ENCODE assay signal across 41 cellular contexts in genomic region chr17:82369211-82369610, GRCh38. TPM values are rescaled to one million over a fixed set of nuclear protein-coding genes. Genes with fewer than 3 reads are reported as not detected.
"Had no signal": no experiment of that assay in that cellular context is flagged by ENCODE, and none has a peak within 500 bp of the region (broad histone marks: within the 10 kb centered on the region; RNA-seq: fewer than 3 reads in every experiment).

No MANE protein-coding gene starts in this region.

- H3K27ac ChIP-seq: adrenal gland, body of pancreas, colonic mucosa, epithelial cell of prostate, esophagus squamous epithelium, gastroesophageal sphincter, WERI-Rb-1 had no signal

- ATAC-seq: activated CD4-positive, CD25-positive, alpha-beta regulatory T cell treated with anti-CD3 and anti-CD28 coated beads, Interleukin-2, amount 50 U/mL, for 24 hours; activated CD8-positive, alpha-beta memory T cell treated with anti-CD3 and anti-CD28 coated beads, Interleukin-2, amount 10 ng/mL, durations not matched to agents 7 days and 5 days; activated CD8-positive, alpha-beta T cell treated with anti-CD3 and anti-CD28 coated beads, Interleukin-2, amount 10 ng/mL, durations not matched to agents 7 days and 5 days; activated naive CD8-positive, alpha-beta T cell treated with anti-CD3 and anti-CD28 coated beads, Interleukin-2, amount 50 U/mL, for 24 hours; body of pancreas; gastroesophageal sphincter; T-cell had no signal

- H3K4me3 ChIP-seq: adrenal gland, body of pancreas, colonic mucosa, esophagus squamous epithelium, gastroesophageal sphincter had no signal

- H3K9me3 ChIP-seq: adrenal gland, body of pancreas, colonic mucosa, esophagus squamous epithelium, gastroesophageal sphincter had no signal

- H3K9me3 Mint-ChIP-seq: activated B cell treated with CpG ODN at 0.5 μM for 24 hours; activated naive CD4-positive, alpha-beta T cell treated with anti-CD3 and anti-CD28 coated beads for 36 hours; activated naive CD4-positive, alpha-beta T cell treated with anti-CD3 and anti-CD28 coated beads, Interleukin-2, amount 50 U/mL, for 24 hours; activated naive CD8-positive, alpha-beta T cell treated with anti-CD3 and anti-CD28 coated beads for 36 hours; activated naive CD8-positive, alpha-beta T cell treated with anti-CD3 and anti-CD28 coated beads, Interleukin-2, amount 50 U/mL, for 24 hours; activated T-helper 1 cell treated with anti-CD3 and anti-CD28 coated beads, Interleukin-12 subunit alpha, Interleukin-12 subunit beta, Interleukin-2, Interleukin-4 antibody, amounts not matched to agents 30 ng/mL and 10 ng/mL and 1 ng/mL, durations not matched to agents 14 hours and 24 hours and 36 hours; activated T-helper 2 cell treated with anti-CD3 and anti-CD28 coated beads, Interferon-gamma antibody, Interleukin-2, Interleukin-4, amounts not matched to agents 10 μg/mL and 5 μg/mL and 100 μg/mL, durations not matched to agents 14 hours and 24 hours and 36 hours; T-cell; T-helper 1 cell treated with Interleukin-12 subunit alpha and Interleukin-12 subunit beta and Interleukin-4 antibody, amounts not matched to agents 30 μg/mL and 1 μg/mL, for 36 hours; T-helper 2 cell treated with Interferon-gamma antibody and Interleukin-4, amounts not matched to agents 5 μg/mL and 100 μg/mL, for 36 hours had no signal

- DNase-seq: activated B cell treated with CpG ODN at 0.5 μM for 24 hours; activated CD4-positive, alpha-beta T cell treated with anti-CD3 and anti-CD28 coated beads for 48 hours; activated CD4-positive, alpha-beta T cell treated with anti-CD3 and anti-CD28 coated beads, Interleukin-2, amount 50 U/mL, for 1 hour; activated CD4-positive, alpha-beta T cell treated with anti-CD3 and anti-CD28 coated beads, Interleukin-2, amount 50 U/mL, for 48 hours; activated CD8-positive, alpha-beta memory T cell treated with anti-CD3 and anti-CD28 coated beads, Interleukin-2, amount 10 ng/mL, durations not matched to agents 7 days and 5 days; activated CD8-positive, alpha-beta memory T cell treated with anti-CD3 and anti-CD28 coated beads, Interleukin-2, amount 50 U/mL, for 4 hours; activated CD8-positive, alpha-beta T cell treated with anti-CD3 and anti-CD28 coated beads, Interleukin-2, amount 10 ng/mL, durations not matched to agents 7 days and 5 days; activated effector memory CD4-positive, alpha-beta T cell treated with anti-CD3 and anti-CD28 coated beads, Interleukin-2, amount 50 U/mL, for 16 hours; activated naive CD4-positive, alpha-beta T cell treated with anti-CD3 and anti-CD28 coated beads for 36 hours; activated naive CD8-positive, alpha-beta T cell treated with anti-CD3 and anti-CD28 coated beads for 36 hours; activated naive CD8-positive, alpha-beta T cell treated with anti-CD3 and anti-CD28 coated beads, Interleukin-2, amount 50 U/mL, for 24 hours; activated T-cell treated with anti-CD3 and anti-CD28 coated beads, Interleukin-2, amount 50 U/mL, for 1 hour; activated T-cell treated with anti-CD3 and anti-CD28 coated beads, Interleukin-2, amount 50 U/mL, for 48 hours; adrenal gland; amygdala; aorta; body of pancreas; caudate nucleus; colonic mucosa; effector CD8-positive, alpha-beta T cell; esophagus squamous epithelium; foreskin melanocyte; T-cell; T1000; WERI-Rb-1 had no signal

- H3K27ac Mint-ChIP-seq: activated B cell treated with CpG ODN at 0.5 μM for 24 hours; activated CD8-positive, alpha-beta memory T cell treated with anti-CD3 and anti-CD28 coated beads, Interleukin-2, amount 10 ng/mL, durations not matched to agents 7 days and 5 days; activated CD8-positive, alpha-beta T cell treated with anti-CD3 and anti-CD28 coated beads, Interleukin-2, amount 10 ng/mL, durations not matched to agents 7 days and 5 days; activated naive CD4-positive, alpha-beta T cell treated with anti-CD3 and anti-CD28 coated beads for 36 hours; activated naive CD4-positive, alpha-beta T cell treated with anti-CD3 and anti-CD28 coated beads, Interleukin-2, amount 50 U/mL, for 24 hours; activated naive CD8-positive, alpha-beta T cell treated with anti-CD3 and anti-CD28 coated beads for 36 hours; activated naive CD8-positive, alpha-beta T cell treated with anti-CD3 and anti-CD28 coated beads, Interleukin-2, amount 50 U/mL, for 24 hours; activated T-helper 1 cell treated with anti-CD3 and anti-CD28 coated beads, Interleukin-12 subunit alpha, Interleukin-12 subunit beta, Interleukin-2, Interleukin-4 antibody, amounts not matched to agents 30 ng/mL and 10 ng/mL and 1 ng/mL, durations not matched to agents 14 hours and 24 hours and 36 hours; activated T-helper 2 cell treated with anti-CD3 and anti-CD28 coated beads, Interferon-gamma antibody, Interleukin-2, Interleukin-4, amounts not matched to agents 10 μg/mL and 5 μg/mL and 100 μg/mL, durations not matched to agents 14 hours and 24 hours and 36 hours; T-cell; T-helper 1 cell treated with Interleukin-12 subunit alpha and Interleukin-12 subunit beta and Interleukin-4 antibody, amounts not matched to agents 30 μg/mL and 1 μg/mL, for 36 hours; T-helper 2 cell treated with Interferon-gamma antibody and Interleukin-4, amounts not matched to agents 5 μg/mL and 100 μg/mL, for 36 hours had no signal

- H3K4me3 Mint-ChIP-seq: activated B cell treated with CpG ODN at 0.5 μM for 24 hours; activated CD8-positive, alpha-beta memory T cell treated with anti-CD3 and anti-CD28 coated beads, Interleukin-2, amount 10 ng/mL, durations not matched to agents 7 days and 5 days; activated CD8-positive, alpha-beta T cell treated with anti-CD3 and anti-CD28 coated beads, Interleukin-2, amount 10 ng/mL, durations not matched to agents 7 days and 5 days; activated naive CD4-positive, alpha-beta T cell treated with anti-CD3 and anti-CD28 coated beads for 36 hours; activated naive CD8-positive, alpha-beta T cell treated with anti-CD3 and anti-CD28 coated beads for 36 hours; activated naive CD8-positive, alpha-beta T cell treated with anti-CD3 and anti-CD28 coated beads, Interleukin-2, amount 50 U/mL, for 24 hours; activated T-helper 1 cell treated with anti-CD3 and anti-CD28 coated beads, Interleukin-12 subunit alpha, Interleukin-12 subunit beta, Interleukin-2, Interleukin-4 antibody, amounts not matched to agents 30 ng/mL and 10 ng/mL and 1 ng/mL, durations not matched to agents 14 hours and 24 hours and 36 hours; T-helper 1 cell treated with Interleukin-12 subunit alpha and Interleukin-12 subunit beta and Interleukin-4 antibody, amounts not matched to agents 30 μg/mL and 1 μg/mL, for 36 hours; T-helper 2 cell treated with Interferon-gamma antibody and Interleukin-4, amounts not matched to agents 5 μg/mL and 100 μg/mL, for 36 hours had no signal

- H3K36me3 ChIP-seq: adrenal gland, colonic mucosa, esophagus squamous epithelium, gastroesophageal sphincter, WERI-Rb-1 had no signal

- FAIRE-seq: endometrium, endothelial cell of umbilical vein had no signal

RNA-seq across cellular contexts. Expression of gene UTS2R, which starts 2.4 kb away (rescaled TPM):
- total RNA-seq: activated B cell treated with CpG ODN at 0.5 μM for 24 hours; activated CD8-positive, alpha-beta memory T cell treated with anti-CD3 and anti-CD28 coated beads for 36 hours; activated CD8-positive, alpha-beta T cell treated with anti-CD3 and anti-CD28 coated beads, Interleukin-2, amount 10 ng/mL, durations not matched to agents 7 days and 5 days; activated naive CD4-positive, alpha-beta T cell treated with anti-CD3 and anti-CD28 coated beads for 36 hours; activated naive CD8-positive, alpha-beta T cell treated with anti-CD3 and anti-CD28 coated beads for 36 hours; activated T-helper 1 cell treated with anti-CD3 and anti-CD28 coated beads, Interleukin-12 subunit alpha, Interleukin-12 subunit beta, Interleukin-2, Interleukin-4 antibody, amounts not matched to agents 30 ng/mL and 10 ng/mL and 1 ng/mL, durations not matched to agents 14 hours and 24 hours and 36 hours; activated T-helper 2 cell treated with anti-CD3 and anti-CD28 coated beads, Interferon-gamma antibody, Interleukin-2, Interleukin-4, amounts not matched to agents 10 μg/mL and 5 μg/mL and 100 μg/mL, durations not matched to agents 14 hours and 24 hours and 36 hours; adrenal gland; aorta; body of pancreas; colonic mucosa; dermis microvascular lymphatic vessel endothelial cell; endothelial cell of umbilical vein; esophagus squamous epithelium; fibroblast of lung; fibroblast of villous mesenchyme; gastroesophageal sphincter; glomerular endothelial cell; T-cell had no signal
- polyA plus RNA-seq: adrenal gland, aorta, endothelial cell of umbilical vein, esophagus, fibroblast of lung had no signal

RNA-seq across cellular contexts. Expression of gene TEX19, which starts 10.2 kb away (rescaled TPM):
- total RNA-seq: activated B cell treated with CpG ODN at 0.5 μM for 24 hours; activated CD8-positive, alpha-beta memory T cell treated with anti-CD3 and anti-CD28 coated beads for 36 hours; activated CD8-positive, alpha-beta T cell treated with anti-CD3 and anti-CD28 coated beads, Interleukin-2, amount 10 ng/mL, durations not matched to agents 7 days and 5 days; activated T-helper 2 cell treated with anti-CD3 and anti-CD28 coated beads, Interferon-gamma antibody, Interleukin-2, Interleukin-4, amounts not matched to agents 10 μg/mL and 5 μg/mL and 100 μg/mL, durations not matched to agents 14 hours and 24 hours and 36 hours; aorta; body of pancreas; colonic mucosa; dermis microvascular lymphatic vessel endothelial cell; endothelial cell of umbilical vein; esophagus squamous epithelium; fibroblast of villous mesenchyme; gastroesophageal sphincter; glomerular endothelial cell; T-cell had no signal
- polyA plus RNA-seq: adrenal gland, aorta had no signal

RNA-seq across cellular contexts. Expression of gene SECTM1, which starts 35.6 kb away (rescaled TPM):
- total RNA-seq: activated B cell treated with CpG ODN at 0.5 μM for 24 hours had no signal
